In the genomic region with DNA sequence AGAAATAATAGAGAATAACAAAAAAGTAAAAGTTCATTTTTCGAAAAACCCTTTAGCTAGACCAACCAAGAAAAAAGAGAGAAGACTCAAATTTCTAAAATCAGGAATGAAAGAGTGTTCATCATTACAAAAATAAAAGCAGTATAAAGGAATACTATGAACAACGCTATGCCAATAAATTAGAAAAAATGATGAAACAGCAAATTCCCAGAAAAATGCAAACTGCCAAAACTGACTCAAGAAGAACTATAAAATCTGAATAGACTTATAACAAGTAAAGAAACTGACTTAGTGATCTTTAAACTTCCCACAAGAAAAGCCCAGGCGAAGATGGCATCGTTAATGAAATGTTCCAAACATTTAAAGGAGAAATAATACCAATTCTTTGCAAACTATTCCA, we compare ENCODE assay signal across 34 cellular contexts. TPM values are rescaled to one million over a fixed set of nuclear protein-coding genes. Genes with fewer than 3 reads are reported as not detected.
"Had no signal": no experiment of that assay in that cellular context is flagged by ENCODE, and none has a peak within 500 bp of the region (broad histone marks: within the 10 kb centered on the region; RNA-seq: fewer than 3 reads in every experiment).

No MANE protein-coding gene starts in this region.

- H3K9me3 ChIP-seq: colonic mucosa, esophagus muscularis mucosa, heart right ventricle, lower lobe of right lung, psoas muscle, suprapubic skin, transverse colon, upper lobe of right lung, uterus had no signal

- H3K36me3 ChIP-seq: colonic mucosa, esophagus muscularis mucosa, heart right ventricle, lower lobe of right lung, suprapubic skin, transverse colon, upper lobe of right lung, uterus had no signal

- H3K4me1 ChIP-seq: colonic mucosa, esophagus muscularis mucosa, foreskin keratinocyte, heart right ventricle, lower lobe of right lung, psoas muscle, suprapubic skin, transverse colon, upper lobe of right lung, uterus had no signal

- ATAC-seq: foreskin keratinocyte; heart right ventricle; left ventricle myocardium superior; lower lobe of right lung; naive thymus-derived CD8-positive, alpha-beta T cell; psoas muscle; right cardiac atrium; stimulated activated naive CD8-positive, alpha-beta T cell treated with anti-CD3 and anti-CD28 coated beads, Interleukin-15, amount 100 ng/mL, for 72 hours; upper lobe of right lung had no signal

- H3K27ac ChIP-seq: colonic mucosa, esophagus muscularis mucosa, foreskin keratinocyte, heart right ventricle, lower lobe of right lung, psoas muscle, skin epidermis, suprapubic skin, transverse colon, upper lobe of right lung, uterus had no signal

- DNase-seq: colonic mucosa; dermis blood vessel endothelial cell; effector memory CD4-positive, alpha-beta T cell; foreskin keratinocyte; glutamatergic neuron; heart right ventricle; hippocampal formation; islet precursor cell; left ventricle myocardium superior; lower lobe of right lung; naive thymus-derived CD8-positive, alpha-beta T cell; nephron progenitor cell; nucleus accumbens; posterior cingulate gyrus; psoas muscle; right cardiac atrium; stimulated activated CD4-positive, alpha-beta T cell treated with anti-CD3 and anti-CD28 coated beads, Interleukin-15, amount 100 ng/mL, for 24 hours; stimulated activated CD4-positive, alpha-beta T cell treated with anti-CD3 and anti-CD28 coated beads, Interleukin-2, amount 100 ng/mL, for 48 hours; stimulated activated naive CD4-positive, alpha-beta T cell; stimulated activated naive CD8-positive, alpha-beta T cell treated with anti-CD3 and anti-CD28 coated beads, Interleukin-15, amount 100 ng/mL, for 72 hours; transverse colon; upper lobe of right lung; uterus had no signal

- FAIRE-seq: endothelial cell of umbilical vein had no signal

- H3K4me3 ChIP-seq: colonic mucosa, esophagus muscularis mucosa, heart right ventricle, lower lobe of right lung, psoas muscle, skin epidermis, suprapubic skin, transverse colon, upper lobe of right lung, uterus had no signal

- H3K27me3 ChIP-seq: colonic mucosa, esophagus muscularis mucosa, foreskin keratinocyte, suprapubic skin, transverse colon, upper lobe of right lung, uterus had no signal

RNA-seq across cellular contexts. Expression of a gene that starts 3.1 kb away (rescaled TPM):
- total RNA-seq: colonic mucosa; dermis blood vessel endothelial cell; endothelial cell of umbilical vein; epithelial cell of proximal tubule; esophagus muscularis mucosa; fibroblast of lung; foreskin keratinocyte; heart right ventricle; left ventricle myocardium superior; lower lobe of right lung; mesenteric fat pad; myocyte; naive thymus-derived CD8-positive, alpha-beta T cell; osteocyte; psoas muscle; renal cortical epithelial cell; right cardiac atrium; suprapubic skin; transverse colon; upper lobe of right lung; uterus had no signal
- polyA plus RNA-seq: endothelial cell of umbilical vein; fibroblast of lung; foreskin keratinocyte; heart right ventricle; naive thymus-derived CD8-positive, alpha-beta T cell; psoas muscle; right cardiac atrium; thymus had no signal
